15 cellular contexts compared by ENCODE assay signal in genomic region chr22:39597236-39597869, GRCh38. TPM values are rescaled to one million over a fixed set of nuclear protein-coding genes. Genes with fewer than 3 reads are reported as not detected.
DNase-seq lines count a peak whose midpoint lies in the region; ATAC-seq and TF ChIP-seq lines count a peak whose summit lies in the region.
"Had no signal": no experiment of that assay in that cellular context is flagged by ENCODE, and none has a peak within 500 bp of the region (broad histone marks: within the 10 kb centered on the region; RNA-seq: fewer than 3 reads in every experiment).

No MANE protein-coding gene starts in this region.

- H3K9me3 ChIP-seq in BLaER1 treated with 17β-estradiol and CSF1 and Interleukin-3, amounts not matched to agents 10 nM and 100 nM (replicated peaks in 1 of 11): peaks cover 0 to 19% (median 13%) of the 10 kb centered on the region in 11 experiments; a peak in 19 of 22 replicates
- H3K9me3 ChIP-seq in HEK293 (ENCODE audit: control insufficient read depth, insufficient read depth, low read depth, low read length) (no peaks in the 10 kb centered on the region), upper lobe of right lung (no peaks in the 10 kb centered on the region), WERI-Rb-1 (ENCODE audit: severe bottlenecking) (no peaks in the 10 kb centered on the region)
- H3K9me3 ChIP-seq: BE2C had no signal

- no peak for TF ChIP-seq CTCF in HEK293 (tag by site-specific recombination; IDR thresholded peaks at IDR 0.05)
- no peak for TF ChIP-seq CTCF in upper lobe of right lung (IDR thresholded peaks at IDR 0.05)
- no peak for TF ChIP-seq CTCF in WERI-Rb-1 (IDR thresholded peaks at IDR 0.05; ENCODE audit: low read depth, low read length)

- H3K36me3 ChIP-seq in BLaER1 treated with 17β-estradiol and CSF1 and Interleukin-3, amounts not matched to agents 10 nM and 100 nM: no peaks in the 10 kb centered on the region
- H3K36me3 ChIP-seq in HEK293 (ENCODE audit: control insufficient read depth in 2 of 2, insufficient read depth in 1 of 2, low read length in 2 of 2): no peaks in the 10 kb centered on the region
- H3K36me3 ChIP-seq in upper lobe of right lung: no peaks in the 10 kb centered on the region
- no peaks in the 10 kb centered on the region for H3K36me3 ChIP-seq in WERI-Rb-1
- H3K36me3 ChIP-seq: BE2C had no signal

- no peak overlapping the region for H3K9ac ChIP-seq in BLaER1 treated with 17β-estradiol and CSF1 and Interleukin-3, amounts not matched to agents 10 nM and 100 nM
- H3K9ac ChIP-seq: GM23248 had no signal

- H4K20me1 ChIP-seq in BLaER1 treated with 17β-estradiol and CSF1 and Interleukin-3, amounts not matched to agents 10 nM and 100 nM: peaks cover 0 to 14% (median 0%) of the 10 kb centered on the region in 11 experiments; a peak in 2 of 22 replicates

- POLR2A ChIA-PET in HEK293 (lab: Yijun Ruan, JAX): no interaction called here

- peak; percentile 16 for ATAC-seq in left lobe of liver
- peak; percentile 4 for ATAC-seq in upper lobe of right lung
- no peak for ATAC-seq in GM18505 (IDR thresholded peaks at IDR 0.05; ENCODE audit: unreplicated experiment)
- no peak for ATAC-seq in HG03175 (IDR thresholded peaks at IDR 0.05; ENCODE audit: unreplicated experiment)

- H3K27ac ChIP-seq in BLaER1 treated with 17β-estradiol and CSF1 and Interleukin-3, amounts not matched to agents 10 nM and 100 nM: no peak overlapping the region
- no peak overlapping the region for H3K27ac ChIP-seq in HEK293 (ENCODE audit: extremely low read depth, low read depth, low read length)
- no peak overlapping the region for H3K27ac ChIP-seq in upper lobe of right lung
- H3K27ac ChIP-seq in WERI-Rb-1: no peak overlapping the region
- H3K27ac ChIP-seq: GM23248 had no signal

- intact Hi-C loops in upper lobe of right lung (cut with DNase I): no loop called here

- H3K27me3 ChIP-seq in BLaER1 treated with 17β-estradiol and CSF1 and Interleukin-3, amounts not matched to agents 10 nM and 100 nM: peaks cover 0 to 15% (median 0%) of the 10 kb centered on the region in 11 experiments; a peak in 7 of 22 replicates
- peaks cover 52% of the 10 kb centered on the region for H3K27me3 ChIP-seq in upper lobe of right lung
- no peaks in the 10 kb centered on the region for H3K27me3 ChIP-seq in WERI-Rb-1 (ENCODE audit: insufficient read depth, low read depth, severe bottlenecking)
- H3K27me3 ChIP-seq: BE2C had no signal

- no peak for TF ChIP-seq POLR2A in GM18505 (IDR thresholded peaks at IDR 0.05; ENCODE audit: borderline replicate concordance, extremely low read depth, insufficient read depth, insufficient read length)

- peak overlapping the region in 7 of 11 experiments; percentile 5 to 42 (median 35); a peak in 13 of 22 replicates for H3K4me2 ChIP-seq in BLaER1 treated with 17β-estradiol and CSF1 and Interleukin-3, amounts not matched to agents 10 nM and 100 nM

- DNase-seq in left lobe of liver (ENCODE audit: low spot score): no peak
- DNase-seq in upper lobe of right lung: no peak
- DNase-seq in WERI-Rb-1: no peak
- DNase-seq: Kasumi-1, NCI-H1694, NCI-H2171, NCI-H524 treated with DMSO at 0.1 percent for 48 hours, SW 1271 had no signal

- peaks cover 10 to 50% (median 37%) of the 10 kb centered on the region in 10 experiments for H3K4me1 ChIP-seq in BLaER1 treated with 17β-estradiol and CSF1 and Interleukin-3, amounts not matched to agents 10 nM and 100 nM
- no peaks in the 10 kb centered on the region for H3K4me1 ChIP-seq in HEK293 (ENCODE audit: control insufficient read depth, insufficient read depth, low read length)
- H3K4me1 ChIP-seq in upper lobe of right lung: no peaks in the 10 kb centered on the region

- CTCF ChIA-PET in HEK293 (lab: Yijun Ruan, JAX): interaction anchor here (0.5 kb wide), 1 partner anchor 1406 kb away, joined by 4 read pairs; no protein-coding TSS in a partner anchor

- H3K4me3 ChIP-seq in BLaER1 treated with 17β-estradiol and CSF1 and Interleukin-3, amounts not matched to agents 10 nM and 100 nM: no peak overlapping the region
- H3K4me3 ChIP-seq in HEK293 (ENCODE audit: low read depth, low read length): no peak overlapping the region
- no peak overlapping the region for H3K4me3 ChIP-seq in upper lobe of right lung
- H3K4me3 ChIP-seq in WERI-Rb-1 (ENCODE audit: low read depth, low read length): no peak overlapping the region
- H3K4me3 ChIP-seq: GM23248 had no signal

TF ChIP-seq in HEK293, 187 proteins besides CTCF, POLR2A, EP300 and RAD21:
- TF ChIP-seq REST (tag by site-specific recombination; IDR thresholded peaks at IDR 0.05) (no peak), ZNF560 (tag by site-specific recombination; IDR thresholded peaks at IDR 0.05; ENCODE audit: borderline replicate concordance) (no peak), ZSCAN18 (tag by site-specific recombination; IDR thresholded peaks at IDR 0.05) (no peak), ZNF449 (tag by site-specific recombination; IDR thresholded peaks at IDR 0.05) (peak; percentile 79), IKZF3 (tag by site-specific recombination; IDR thresholded peaks at IDR 0.05) (no peak), ZNF704 (tag by site-specific recombination; IDR thresholded peaks at IDR 0.05) (no peak), ZNF548 (tag by site-specific recombination; IDR thresholded peaks at IDR 0.05) (no peak), ZBTB48 (tag by site-specific recombination; IDR thresholded peaks at IDR 0.05) (peak; percentile 59; the same call in 1 of the 2 replicates)

RNA-seq across cellular contexts. Expression of gene CACNA1I, which starts 26.8 kb away (rescaled TPM):
- total RNA-seq in left lobe of liver: 0.05 TPM
- total RNA-seq in upper lobe of right lung: 0.32 TPM
- total RNA-seq: GM23248, SK-MEL-5 had no signal

Comparison
In these comparisons a context has a peak if more than half of its experiments do, and no peak if none do; other contexts are left out.
1. ATAC-seq: peak in left lobe of liver (single experiment) and upper lobe of right lung (single experiment); none in GM18505 (single experiment) and HG03175 (single experiment).